1 cellular context compared by ENCODE assay signal in genomic region chr18:9513971-9514512, GRCh38.
TF ChIP-seq lines count a peak whose summit lies in the region.

No MANE protein-coding gene starts in this region.

TF ChIP-seq in SK-N-SH, 30 proteins besides CTCF, POLR2A, EP300 and RAD21 (continued from another document):
- TF ChIP-seq, protein P1, sequence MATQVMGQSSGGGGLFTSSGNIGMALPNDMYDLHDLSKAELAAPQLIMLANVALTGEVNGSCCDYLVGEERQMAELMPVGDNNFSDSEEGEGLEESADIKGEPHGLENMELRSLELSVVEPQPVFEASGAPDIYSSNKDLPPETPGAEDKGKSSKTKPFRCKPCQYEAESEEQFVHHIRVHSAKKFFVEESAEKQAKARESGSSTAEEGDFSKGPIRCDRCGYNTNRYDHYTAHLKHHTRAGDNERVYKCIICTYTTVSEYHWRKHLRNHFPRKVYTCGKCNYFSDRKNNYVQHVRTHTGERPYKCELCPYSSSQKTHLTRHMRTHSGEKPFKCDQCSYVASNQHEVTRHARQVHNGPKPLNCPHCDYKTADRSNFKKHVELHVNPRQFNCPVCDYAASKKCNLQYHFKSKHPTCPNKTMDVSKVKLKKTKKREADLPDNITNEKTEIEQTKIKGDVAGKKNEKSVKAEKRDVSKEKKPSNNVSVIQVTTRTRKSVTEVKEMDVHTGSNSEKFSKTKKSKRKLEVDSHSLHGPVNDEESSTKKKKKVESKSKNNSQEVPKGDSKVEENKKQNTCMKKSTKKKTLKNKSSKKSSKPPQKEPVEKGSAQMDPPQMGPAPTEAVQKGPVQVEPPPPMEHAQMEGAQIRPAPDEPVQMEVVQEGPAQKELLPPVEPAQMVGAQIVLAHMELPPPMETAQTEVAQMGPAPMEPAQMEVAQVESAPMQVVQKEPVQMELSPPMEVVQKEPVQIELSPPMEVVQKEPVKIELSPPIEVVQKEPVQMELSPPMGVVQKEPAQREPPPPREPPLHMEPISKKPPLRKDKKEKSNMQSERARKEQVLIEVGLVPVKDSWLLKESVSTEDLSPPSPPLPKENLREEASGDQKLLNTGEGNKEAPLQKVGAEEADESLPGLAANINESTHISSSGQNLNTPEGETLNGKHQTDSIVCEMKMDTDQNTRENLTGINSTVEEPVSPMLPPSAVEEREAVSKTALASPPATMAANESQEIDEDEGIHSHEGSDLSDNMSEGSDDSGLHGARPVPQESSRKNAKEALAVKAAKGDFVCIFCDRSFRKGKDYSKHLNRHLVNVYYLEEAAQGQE (IDR thresholded peaks at IDR 0.05; ENCODE audit: low read depth, low read length), result no peak
- TF ChIP-seq JUND (IDR thresholded peaks at IDR 0.05), result 0 out of 2 replicates have a peak, but pooled peaks have one; percentile 19
TF ChIP-seq in SK-N-SH: peak in this region for 4.
